ENCODE assay signal across 24 cellular contexts in the genomic region with DNA sequence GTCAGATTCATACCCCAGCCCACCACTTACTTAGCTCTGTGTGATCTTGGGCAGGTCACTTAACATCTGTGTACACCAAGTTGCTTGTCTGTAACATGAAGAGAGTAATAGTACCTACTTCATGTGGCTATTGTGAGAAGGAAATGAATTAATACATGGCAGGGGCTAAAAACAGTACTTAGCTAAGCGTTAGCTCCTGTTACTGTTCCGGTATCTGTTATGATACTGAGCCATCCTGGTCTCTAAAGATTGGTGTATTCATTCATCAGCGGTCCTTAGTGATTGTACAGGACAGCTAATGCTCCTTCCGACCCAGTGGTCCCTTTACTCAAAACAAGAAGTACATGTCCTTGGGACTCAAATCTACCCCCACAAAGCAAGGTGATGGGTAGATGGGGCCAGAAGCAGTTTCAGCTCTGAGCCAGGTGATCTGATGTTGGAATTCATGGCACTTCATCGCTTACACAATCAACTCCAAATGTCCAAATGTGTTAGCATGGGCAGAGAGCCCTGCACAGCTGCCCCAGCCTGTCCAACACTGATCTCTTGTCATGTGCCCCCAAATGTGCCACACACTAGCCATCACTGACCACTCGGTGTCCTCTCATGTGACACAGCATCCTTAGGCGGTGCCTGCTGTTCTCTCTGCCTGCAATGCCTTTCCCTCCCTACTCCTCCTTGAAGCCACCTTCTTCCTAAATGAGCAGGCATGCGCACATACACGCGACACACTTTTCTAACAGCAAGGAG.
"Had no signal": no experiment of that assay in that cellular context is flagged by ENCODE, and none has a peak within 500 bp of the region (broad histone marks: within the 10 kb centered on the region; RNA-seq: fewer than 3 reads in every experiment).

No MANE protein-coding gene starts in this region.

- H3K9me3 ChIP-seq: MG63, SJCRH30, SK-N-SH had no signal

- DNase-seq: activated CD4-positive, alpha-beta T cell treated with anti-CD3 and anti-CD28 coated beads for 4 hours; activated CD8-positive, alpha-beta T cell treated with anti-CD3 and anti-CD28 coated beads for 36 hours; activated effector memory CD4-positive, alpha-beta T cell treated with Interleukin-2 at 50 U/mL for 16 hours; activated naive CD4-positive, alpha-beta T cell; activated T-cell treated with anti-CD3 and anti-CD28 coated beads, Interleukin-2, amount 50 U/mL, for 24 hours; aorta; MG63; MV-4-11; NCI-H1092 treated with DMSO at 0.1 percent for 48 hours; NCI-H1417 treated with DMSO at 0.1 percent for 48 hours; NCI-H1694; NCI-H2029; NCI-H2107; NCI-H2171 treated with DMSO at 0.1 percent for 48 hours; NCI-H345; NCI-H510A; NCI-H526 treated with DMSO at 0.1 percent for 48 hours; NCI-H82; SJCRH30; SK-N-SH; T-helper 1 cell had no signal

- H3K27ac Mint-ChIP-seq: activated CD8-positive, alpha-beta T cell treated with anti-CD3 and anti-CD28 coated beads for 36 hours; activated naive CD4-positive, alpha-beta T cell treated with anti-CD3 and anti-CD28 coated beads, Interleukin-2, amount 50 U/mL, for 24 hours; activated T-cell treated with anti-CD3 and anti-CD28 coated beads, Interleukin-2, amount 50 U/mL, for 24 hours; activated T-helper 1 cell treated with anti-CD3 and anti-CD28 coated beads, Interleukin-12 subunit alpha, Interleukin-12 subunit beta, Interleukin-2, Interleukin-4 antibody, amounts not matched to agents 30 ng/mL and 10 ng/mL and 1 ng/mL, durations not matched to agents 14 hours and 24 hours and 36 hours had no signal

- H3K36me3 Mint-ChIP-seq: activated naive CD4-positive, alpha-beta T cell treated with anti-CD3 and anti-CD28 coated beads, Interleukin-2, amount 50 U/mL, for 24 hours had no signal

- H3K4me3 Mint-ChIP-seq: activated CD8-positive, alpha-beta T cell treated with anti-CD3 and anti-CD28 coated beads for 36 hours; activated naive CD4-positive, alpha-beta T cell treated with anti-CD3 and anti-CD28 coated beads, Interleukin-2, amount 50 U/mL, for 24 hours; activated T-cell treated with anti-CD3 and anti-CD28 coated beads, Interleukin-2, amount 50 U/mL, for 24 hours; activated T-helper 1 cell treated with anti-CD3 and anti-CD28 coated beads, Interleukin-12 subunit alpha, Interleukin-12 subunit beta, Interleukin-2, Interleukin-4 antibody, amounts not matched to agents 30 ng/mL and 10 ng/mL and 1 ng/mL, durations not matched to agents 14 hours and 24 hours and 36 hours had no signal

- H3K27me3 ChIP-seq: MG63, SJCRH30 had no signal

- H3K36me3 ChIP-seq: MG63, SJCRH30 had no signal

- H3K4me1 ChIP-seq: SJCRH30 had no signal

- H3K9ac ChIP-seq: SK-N-SH had no signal

- H3K9me3 Mint-ChIP-seq: activated CD8-positive, alpha-beta T cell treated with anti-CD3 and anti-CD28 coated beads for 36 hours; activated naive CD4-positive, alpha-beta T cell treated with anti-CD3 and anti-CD28 coated beads, Interleukin-2, amount 50 U/mL, for 24 hours; activated T-cell treated with anti-CD3 and anti-CD28 coated beads, Interleukin-2, amount 50 U/mL, for 24 hours; activated T-helper 1 cell treated with anti-CD3 and anti-CD28 coated beads, Interleukin-12 subunit alpha, Interleukin-12 subunit beta, Interleukin-2, Interleukin-4 antibody, amounts not matched to agents 30 ng/mL and 10 ng/mL and 1 ng/mL, durations not matched to agents 14 hours and 24 hours and 36 hours had no signal

- H3K4me1 Mint-ChIP-seq: activated naive CD4-positive, alpha-beta T cell treated with anti-CD3 and anti-CD28 coated beads, Interleukin-2, amount 50 U/mL, for 24 hours had no signal

- H3K4me3 ChIP-seq: MG63, SJCRH30 had no signal

- H3K27ac ChIP-seq: SJCRH30 had no signal

- ATAC-seq: activated CD4-positive, CD25-positive, alpha-beta regulatory T cell treated with anti-CD3 and anti-CD28 coated beads, Interleukin-2, amount 50 U/mL, for 24 hours; activated CD8-positive, alpha-beta T cell treated with anti-CD3 and anti-CD28 coated beads for 36 hours had no signal
